ENCODE assay signal across 1 cellular context in genomic region chr20:33684533-33685327, GRCh38.
TF ChIP-seq lines count a peak whose summit lies in the region.

No MANE protein-coding gene starts in this region.

TF ChIP-seq in H1, 55 proteins besides CTCF, POLR2A, EP300 and RAD21:
- TF ChIP-seq TEAD4 (IDR thresholded peaks at IDR 0.05; ENCODE audit: low read depth, low read length) (no peak), PHF8 (conservative IDR thresholded peaks at IDR 0.05; ENCODE audit: low read depth, low read length) (no peak), BCL11A (IDR thresholded peaks at IDR 0.05; ENCODE audit: low read depth in 2 of 2, low read length in 2 of 2) (no peak), NRF1 (IDR thresholded peaks at IDR 0.05; ENCODE audit: low read depth, low read length) (no peak), MAFK (IDR thresholded peaks at IDR 0.05; ENCODE audit: low read depth, low read length) (no peak), KDM1A (IDR thresholded peaks at IDR 0.05; ENCODE audit: borderline replicate concordance, low read length) (peak; percentile 40; the same call in 1 of the 2 replicates), SP2 (IDR thresholded peaks at IDR 0.05; ENCODE audit: low read length) (no peak), GABPA (IDR thresholded peaks at IDR 0.05; ENCODE audit: borderline replicate concordance, insufficient read depth, low read length) (no peak), ATF2 (IDR thresholded peaks at IDR 0.05; ENCODE audit: low read length) (no peak), ZNF274 (IDR thresholded peaks at IDR 0.05; ENCODE audit: borderline replicate concordance, extremely low read depth, low read length) (no peak), POU5F1 (IDR thresholded peaks at IDR 0.05; ENCODE audit: low read depth, low read length) (no peak), SRF (IDR thresholded peaks at IDR 0.05; ENCODE audit: low read depth, low read length) (no peak), SIN3A (conservative IDR thresholded peaks at IDR 0.05 in 1 of 2, IDR thresholded peaks at IDR 0.05 in 1 of 2; ENCODE audit: low read depth in 1 of 2, low read length in 2 of 2) (no peak), HDAC6 (IDR thresholded peaks at IDR 0.05; ENCODE audit: low read depth, low read length) (no peak), SAP30 (IDR thresholded peaks at IDR 0.05; ENCODE audit: insufficient read depth, insufficient replicate concordance, low read length) (no peak), BACH1 (IDR thresholded peaks at IDR 0.05; ENCODE audit: low read length) (no peak), USF2 (IDR thresholded peaks at IDR 0.05; ENCODE audit: low read length) (no peak), GTF2F1 (IDR thresholded peaks at IDR 0.05; ENCODE audit: borderline replicate concordance, low read depth, low read length) (no peak), EZH2 (IDR thresholded peaks at IDR 0.05; ENCODE audit: low read depth, low read length, severe bottlenecking) (no peak), ATF3 (IDR thresholded peaks at IDR 0.05; ENCODE audit: insufficient read depth, low read depth, low read length) (no peak), KDM4A (IDR thresholded peaks at IDR 0.05; ENCODE audit: low read depth, low read length, severe bottlenecking) (no peak), RNF2 (IDR thresholded peaks at IDR 0.05; ENCODE audit: borderline replicate concordance, low read depth, low read length, missing control alignments, poor library complexity, severe bottlenecking) (no peak), CEBPB (IDR thresholded peaks at IDR 0.05; ENCODE audit: low read depth, low read length) (no peak), TAF7 (optimal IDR thresholded peaks at IDR 0.05; ENCODE audit: borderline replicate concordance, low read depth, low read length) (peak; percentile 16), BRCA1 (IDR thresholded peaks at IDR 0.05; ENCODE audit: low read depth, low read length) (no peak), CHD2 (IDR thresholded peaks at IDR 0.05; ENCODE audit: low read length) (no peak), POLR2AphosphoS5 (IDR thresholded peaks at IDR 0.05; ENCODE audit: low read depth, low read length) (peak; percentile 63; the same call in 1 of the 2 replicates)
